Comparison of ENCODE assay signal across 28 cellular contexts in the genomic region with DNA sequence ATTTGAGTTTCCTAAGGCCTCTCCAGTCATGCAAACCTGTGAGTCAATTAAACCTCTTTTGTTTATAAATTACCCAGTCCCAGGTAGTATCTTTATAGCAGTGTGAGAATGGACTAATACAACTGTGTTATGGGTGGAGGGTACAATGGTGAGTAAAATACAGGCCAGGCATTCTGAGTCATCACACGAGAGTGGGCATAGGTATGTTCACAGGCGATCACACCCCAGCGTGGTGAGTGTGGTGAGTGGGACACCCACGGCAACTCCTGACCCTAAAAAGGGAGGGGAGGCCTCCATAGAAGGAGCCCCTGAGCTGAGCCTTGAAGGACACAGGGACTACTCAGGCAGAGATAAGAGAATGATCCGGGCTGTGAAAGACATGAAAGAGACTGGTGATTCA. TPM values are rescaled to one million over a fixed set of nuclear protein-coding genes. Genes with fewer than 3 reads are reported as not detected.
"Had no signal": no experiment of that assay in that cellular context is flagged by ENCODE, and none has a peak within 500 bp of the region (broad histone marks: within the 10 kb centered on the region; RNA-seq: fewer than 3 reads in every experiment).

No MANE protein-coding gene starts in this region.

- H3K36me3 Mint-ChIP-seq: activated naive CD8-positive, alpha-beta T cell treated with anti-CD3 and anti-CD28 coated beads, Interleukin-2, amount 10 ng/mL, durations not matched to agents 7 days and 5 days had no signal

- H3K9me3 ChIP-seq: breast epithelium, MG63, Peyer's patch, SJSA1 had no signal

- H3K4me3 Mint-ChIP-seq: activated B cell treated with CpG ODN at 0.5 μM for 24 hours; activated naive CD8-positive, alpha-beta T cell treated with anti-CD3 and anti-CD28 coated beads, Interleukin-2, amount 10 ng/mL, durations not matched to agents 7 days and 5 days; activated T-helper 1 cell treated with anti-CD3 and anti-CD28 coated beads, Interleukin-12 subunit alpha, Interleukin-12 subunit beta, Interleukin-2, Interleukin-4 antibody, amounts not matched to agents 30 ng/mL and 10 ng/mL and 1 ng/mL, durations not matched to agents 14 hours and 24 hours and 36 hours had no signal

- H3K9me3 Mint-ChIP-seq: activated B cell treated with CpG ODN at 0.5 μM for 24 hours; activated naive CD8-positive, alpha-beta T cell treated with anti-CD3 and anti-CD28 coated beads, Interleukin-2, amount 10 ng/mL, durations not matched to agents 7 days and 5 days; activated T-helper 1 cell treated with anti-CD3 and anti-CD28 coated beads, Interleukin-12 subunit alpha, Interleukin-12 subunit beta, Interleukin-2, Interleukin-4 antibody, amounts not matched to agents 30 ng/mL and 10 ng/mL and 1 ng/mL, durations not matched to agents 14 hours and 24 hours and 36 hours had no signal

- ATAC-seq: SK-N-SH treated with all-trans-retinoic acid at 6 μM for 48 hours had no signal

- DNase-seq: activated B cell treated with CpG ODN at 0.5 μM for 24 hours; activated CD4-positive, alpha-beta T cell treated with anti-CD3 and anti-CD28 coated beads for 1 hour; activated CD8-positive, alpha-beta memory T cell treated with anti-CD3 and anti-CD28 coated beads, Interleukin-2, amount 50 U/mL, for 4 hours; activated effector memory CD4-positive, alpha-beta T cell treated with anti-CD3 and anti-CD28 coated beads, Interleukin-2, amount 50 U/mL, for 16 hours; activated naive CD4-positive, alpha-beta T cell treated with Interleukin-2 at 50 U/mL for 16 hours; activated naive CD8-positive, alpha-beta T cell treated with anti-CD3 and anti-CD28 coated beads, Interleukin-2, amount 10 ng/mL, durations not matched to agents 7 days and 5 days; aorta; central memory CD4-positive, alpha-beta T cell; MG63; MV-4-11; NCI-H1092 treated with DMSO at 0.1 percent for 48 hours; NCI-H1417 treated with DMSO at 0.1 percent for 48 hours; NCI-H1694; NCI-H2029; NCI-H345; NCI-H510A; NCI-H526 treated with DMSO at 0.1 percent for 48 hours; NCI-H82; Peyer's patch; Right ventricle myocardium superior; SW 1271; T1000 had no signal

- H3K27ac Mint-ChIP-seq: activated B cell treated with CpG ODN at 0.5 μM for 24 hours; activated naive CD8-positive, alpha-beta T cell treated with anti-CD3 and anti-CD28 coated beads, Interleukin-2, amount 10 ng/mL, durations not matched to agents 7 days and 5 days; activated T-helper 1 cell treated with anti-CD3 and anti-CD28 coated beads, Interleukin-12 subunit alpha, Interleukin-12 subunit beta, Interleukin-2, Interleukin-4 antibody, amounts not matched to agents 30 ng/mL and 10 ng/mL and 1 ng/mL, durations not matched to agents 14 hours and 24 hours and 36 hours had no signal

RNA-seq across cellular contexts. Expression of a gene that starts 27.0 kb away (rescaled TPM):
- total RNA-seq: activated B cell treated with CpG ODN at 0.5 μM for 24 hours; activated naive CD8-positive, alpha-beta T cell treated with anti-CD3 and anti-CD28 coated beads, Interleukin-2, amount 10 ng/mL, durations not matched to agents 7 days and 5 days; activated T-helper 1 cell treated with anti-CD3 and anti-CD28 coated beads, Interleukin-12 subunit alpha, Interleukin-12 subunit beta, Interleukin-2, Interleukin-4 antibody, amounts not matched to agents 30 ng/mL and 10 ng/mL and 1 ng/mL, durations not matched to agents 14 hours and 24 hours and 36 hours; aorta; breast epithelium; chondrocyte; Peyer's patch; Right ventricle myocardium superior; SJSA1; T-helper 1 cell treated with Interleukin-12 subunit alpha and Interleukin-12 subunit beta and Interleukin-4 antibody, amounts not matched to agents 30 ng/mL and 1 ng/mL, for 36 hours had no signal
